9 cellular contexts compared by ENCODE assay signal in genomic region chr14:68140111-68140741, GRCh38.
DNase-seq lines count a peak whose midpoint lies in the region; ATAC-seq, FAIRE-seq and TF ChIP-seq lines count a peak whose summit lies in the region.
"Had no signal": no experiment of that assay in that cellular context is flagged by ENCODE, and none has a peak within 500 bp of the region (broad histone marks: within the 10 kb centered on the region; RNA-seq: fewer than 3 reads in every experiment).

No MANE protein-coding gene starts in this region.

- POLR2A ChIA-PET in CD8-positive, alpha-beta T cell (lab: Charles Lee), result no interaction called here

- intact Hi-C loops in ascending aorta (cut with DNase I), result loop anchor here (5.0 to 10.0 kb wide), 5 partner anchors 67 to 652 kb away; partner anchors contain the start of gene ZFP36L1
- intact Hi-C loops in CD8-positive, alpha-beta T cell (cut with DNase I, micrococcal nuclease), result no loop called here

- no peak for ATAC-seq in HG03196 (IDR thresholded peaks at IDR 0.05; ENCODE audit: unreplicated experiment)
- no peak for ATAC-seq in CD8-positive, alpha-beta T cell

- no peak overlapping the region for H3K4me3 Mint-ChIP-seq in CD8-positive, alpha-beta T cell

- H3K27ac Mint-ChIP-seq in CD8-positive, alpha-beta T cell, result no peak overlapping the region

- no peak for TF ChIP-seq CTCF in ascending aorta (IDR thresholded peaks at IDR 0.05)
- no peak for TF ChIP-seq CTCF in CD8-positive, alpha-beta T cell (IDR thresholded peaks at IDR 0.05)

- no peaks in the 10 kb centered on the region for H3K36me3 Mint-ChIP-seq in CD8-positive, alpha-beta T cell

- CTCF ChIA-PET in CD8-positive, alpha-beta T cell (lab: Charles Lee), result no interaction called here

- no peaks in the 10 kb centered on the region for H3K36me3 ChIP-seq in ascending aorta
- no peaks in the 10 kb centered on the region for H3K36me3 ChIP-seq in CD8-positive, alpha-beta T cell (ENCODE audit: insufficient read depth, low read length)

- H3K4me1 ChIP-seq in ascending aorta, result peaks cover 0 to 47% of the 10 kb centered on the region in 2 donors
- H3K4me1 ChIP-seq in CD8-positive, alpha-beta T cell (ENCODE audit: insufficient read depth, low read length), result peaks cover 11% of the 10 kb centered on the region

- H3K27me3 ChIP-seq in ascending aorta, result no peaks in the 10 kb centered on the region
- H3K27me3 ChIP-seq in CD8-positive, alpha-beta T cell (ENCODE audit: insufficient read depth, low read length), result no peaks in the 10 kb centered on the region

- no peaks in the 10 kb centered on the region for H3K27me3 Mint-ChIP-seq in CD8-positive, alpha-beta T cell (ENCODE audit: low read depth)

- H3K9me3 Mint-ChIP-seq in CD8-positive, alpha-beta T cell, result no peaks in the 10 kb centered on the region

- H3K27ac ChIP-seq in ascending aorta (peak overlapping the region; percentile 68 to 76), temporal lobe (ENCODE audit: low read depth, low read length) (peak overlapping the region; percentile 68)
- no peak overlapping the region for H3K27ac ChIP-seq in CD8-positive, alpha-beta T cell (ENCODE audit: low read depth, low read length)
- H3K27ac ChIP-seq: C4-2B had no signal

- H3K4me3 ChIP-seq in ascending aorta, result no peak overlapping the region
- no peak overlapping the region for H3K4me3 ChIP-seq in CD8-positive, alpha-beta T cell (ENCODE audit: low read depth, low read length)

- no peaks in the 10 kb centered on the region for H3K9me3 ChIP-seq in ascending aorta
- H3K9me3 ChIP-seq in CD8-positive, alpha-beta T cell (ENCODE audit: low read length), result no peaks in the 10 kb centered on the region

- FAIRE-seq in islet of Langerhans (lab: Jason Lieb, UNC), result peak; percentile 95

- peaks cover 20% of the 10 kb centered on the region for H3K4me1 Mint-ChIP-seq in CD8-positive, alpha-beta T cell (ENCODE audit: low read depth)

- DNase-seq in NCI-H2171 treated with DMSO at 0.1 percent for 48 hours (lab: John Stamatoyannopoulos, UW) (peak; percentile 22), NCI-H2171 (lab: John Stamatoyannopoulos, UW) (no peak), ascending aorta (ENCODE audit: low spot score in 2 of 2) (peak in 1 of 2 donors; percentile 83), GDM1 (lab: John Stamatoyannopoulos, UW) (no peak)
- DNase-seq in CD8-positive, alpha-beta T cell, result no peak
